Comparison of ENCODE assay signal across 13 cellular contexts in genomic region chr2:209933499-209934458, GRCh38.
DNase-seq lines count a peak whose midpoint lies in the region; ATAC-seq and TF ChIP-seq lines count a peak whose summit lies in the region.
"Had no signal": no experiment of that assay in that cellular context is flagged by ENCODE, and none has a peak within 500 bp of the region (broad histone marks: within the 10 kb centered on the region; RNA-seq: fewer than 3 reads in every experiment).

No MANE protein-coding gene starts in this region.

- H3K27ac Mint-ChIP-seq in type B pancreatic cell = no peak overlapping the region
- no peak overlapping the region for H3K27ac Mint-ChIP-seq in stimulated activated effector memory CD8-positive, alpha-beta T cell treated with anti-CD3 and anti-CD28 coated beads, Interleukin-12 subunit alpha, Interleukin-12 subunit beta, amount 100 ng/mL, for 72 hours
- H3K27ac Mint-ChIP-seq in T-helper 17 cell = no peak overlapping the region

- H3K27me3 Mint-ChIP-seq in type B pancreatic cell = peaks cover 2% of the 10 kb centered on the region
- H3K27me3 Mint-ChIP-seq in T-helper 17 cell = peaks cover 14% of the 10 kb centered on the region

- H3K9me3 ChIP-seq in left lung = no peaks in the 10 kb centered on the region
- no peaks in the 10 kb centered on the region for H3K9me3 ChIP-seq in T-helper 17 cell (ENCODE audit: control insufficient read depth, low read length, poor library complexity, severe bottlenecking)
- H3K9me3 ChIP-seq: A549, mucosa of descending colon had no signal

- no peaks in the 10 kb centered on the region for H3K4me1 ChIP-seq in left lung
- H3K4me1 ChIP-seq: A549 had no signal

- ATAC-seq in left lung (peak; percentile 89), T-helper 17 cell (no peak), left colon (no peak)
- no peak for ATAC-seq in stimulated activated effector memory CD8-positive, alpha-beta T cell treated with anti-CD3 and anti-CD28 coated beads, Interleukin-12 subunit alpha, Interleukin-12 subunit beta, amount 100 ng/mL, for 72 hours
- ATAC-seq: A549, mucosa of descending colon had no signal

- H3K27me3 ChIP-seq in left lung = no peaks in the 10 kb centered on the region
- H3K27me3 ChIP-seq: cardiac muscle cell had no signal

- peak overlapping the region in 1 of 2 donors; percentile 21 for H3K4me3 ChIP-seq in cardiac fibroblast (replicated peaks in 1 of 2; ENCODE audit: low read depth in 2 of 2, low read length in 2 of 2)
- no peak overlapping the region for H3K4me3 ChIP-seq in left lung
- H3K4me3 ChIP-seq: A549, cardiac muscle cell, mucosa of descending colon had no signal

- intact Hi-C loops in left lung (cut with DNase I) = no loop called here
- intact Hi-C loops in left colon (cut with DNase I, micrococcal nuclease) = no loop called here

- peaks cover 4% of the 10 kb centered on the region for H3K4me1 Mint-ChIP-seq in type B pancreatic cell (ENCODE audit: unreplicated experiment)
- no peaks in the 10 kb centered on the region for H3K4me1 Mint-ChIP-seq in stimulated activated effector memory CD8-positive, alpha-beta T cell treated with anti-CD3 and anti-CD28 coated beads, Interleukin-12 subunit alpha, Interleukin-12 subunit beta, amount 100 ng/mL, for 72 hours
- peaks cover 2% of the 10 kb centered on the region for H3K4me1 Mint-ChIP-seq in T-helper 17 cell

- DNase-seq in NCI-H2196 (lab: John Stamatoyannopoulos, UW; ENCODE audit: unreplicated experiment) (peak; percentile 44), NCI-H2196 treated with DMSO at 0.1 percent for 48 hours (lab: John Stamatoyannopoulos, UW; ENCODE audit: unreplicated experiment) (no peak), cardiac fibroblast (ENCODE audit: low read depth in 2 of 2) (peak; percentile 79 to 87), left lung (no peak), type B pancreatic cell (ENCODE audit: extremely low spot score, unreplicated experiment) (no peak), T-helper 17 cell (no peak), left colon (no peak)
- DNase-seq in stimulated activated effector memory CD8-positive, alpha-beta T cell treated with anti-CD3 and anti-CD28 coated beads, Interleukin-12 subunit alpha, Interleukin-12 subunit beta, amount 100 ng/mL, for 72 hours (ENCODE audit: low spot score in 2 of 2) = no peak
- DNase-seq: activated CD4-positive, CD25-positive, alpha-beta regulatory T cell; NCI-H2107 had no signal

- no peaks in the 10 kb centered on the region for H3K9me3 Mint-ChIP-seq in type B pancreatic cell
- no peaks in the 10 kb centered on the region for H3K9me3 Mint-ChIP-seq in stimulated activated effector memory CD8-positive, alpha-beta T cell treated with anti-CD3 and anti-CD28 coated beads, Interleukin-12 subunit alpha, Interleukin-12 subunit beta, amount 100 ng/mL, for 72 hours

- H3K36me3 ChIP-seq in left lung = no peaks in the 10 kb centered on the region
- H3K36me3 ChIP-seq: cardiac muscle cell had no signal

- peak overlapping the region in 1 of 2 donors; percentile 1 for H3K27ac ChIP-seq in left lung
- H3K27ac ChIP-seq: A549, cardiac muscle cell had no signal

- no peaks in the 10 kb centered on the region for H3K36me3 Mint-ChIP-seq in type B pancreatic cell
- no peaks in the 10 kb centered on the region for H3K36me3 Mint-ChIP-seq in stimulated activated effector memory CD8-positive, alpha-beta T cell treated with anti-CD3 and anti-CD28 coated beads, Interleukin-12 subunit alpha, Interleukin-12 subunit beta, amount 100 ng/mL, for 72 hours
- H3K36me3 Mint-ChIP-seq in T-helper 17 cell (ENCODE audit: low read depth) = no peaks in the 10 kb centered on the region

- no peak overlapping the region for H3K4me3 Mint-ChIP-seq in type B pancreatic cell
- H3K4me3 Mint-ChIP-seq in stimulated activated effector memory CD8-positive, alpha-beta T cell treated with anti-CD3 and anti-CD28 coated beads, Interleukin-12 subunit alpha, Interleukin-12 subunit beta, amount 100 ng/mL, for 72 hours = no peak overlapping the region
- no peak overlapping the region for H3K4me3 Mint-ChIP-seq in T-helper 17 cell

- no peak for TF ChIP-seq CTCF in cardiac fibroblast (IDR thresholded peaks at IDR 0.05; ENCODE audit: low read depth, low read length)
- TF ChIP-seq CTCF in left lung (IDR thresholded peaks at IDR 0.05) = no peak
- peak; percentile 25 for TF ChIP-seq CTCF in type B pancreatic cell (conservative IDR thresholded peaks at IDR 0.05)

Comparison
In these comparisons a context has a peak if more than half of its experiments do, and no peak if none do; other contexts are left out.
1. DNase-seq: peak in NCI-H2196 (single experiment) and cardiac fibroblast (2 of 2); none in NCI-H2196 treated with DMSO at 0.1 percent for 48 hours (single experiment), left lung (0 of 2), type B pancreatic cell (single experiment), stimulated activated effector memory CD8-positive, alpha-beta T cell treated with anti-CD3 and anti-CD28 coated beads, Interleukin-12 subunit alpha, Interleukin-12 subunit beta, amount 100 ng/mL, for 72 hours (0 of 2), T-helper 17 cell (0 of 3) and left colon (0 of 2).